31 cellular contexts compared by ENCODE assay signal in genomic region chr7:26694713-26695112, GRCh38.
"Had no signal": no experiment of that assay in that cellular context is flagged by ENCODE, and none has a peak within 500 bp of the region (broad histone marks: within the 10 kb centered on the region; RNA-seq: fewer than 3 reads in every experiment).

No MANE protein-coding gene starts in this region.

- H3K79me2 ChIP-seq: parathyroid adenoma had no signal

- ATAC-seq: naive thymus-derived CD8-positive, alpha-beta T cell; natural killer cell treated with Interleukin-12 subunit alpha and Interleukin-12 subunit beta and Interleukin-15 and Interleukin-18, amount 100 ng/mL, for 72 hours; psoas muscle; right cardiac atrium; sciatic nerve; stimulated activated memory B cell treated with anti-CD40 and anti-IgM and Interleukin-4, amounts not matched to agents 10 μg/mL and 1 μg/mL and 100 μg/mL, for 72 hours; stimulated activated naive CD8-positive, alpha-beta T cell treated with anti-CD3 and anti-CD28 coated beads, Interleukin-15, amount 100 ng/mL, for 72 hours; stimulated activated naive CD8-positive, alpha-beta T cell treated with anti-CD3 and anti-CD28 coated beads, Interleukin-15, Interleukin-2, amounts not matched to agents 100 U/mL and 50 U/mL, for 24 hours; upper lobe of right lung had no signal

- H3K27ac ChIP-seq: neural progenitor cell, ovary, parathyroid adenoma, psoas muscle, skin epidermis, spleen, suprapubic skin, testis, tibial artery, transverse colon, upper lobe of right lung, vagina had no signal

- H3K27me3 ChIP-seq: neural progenitor cell, ovary, spleen, suprapubic skin, testis, tibial artery, transverse colon, upper lobe of right lung, vagina had no signal

- H3K9ac ChIP-seq: neural progenitor cell, parathyroid adenoma had no signal

- H3K4me2 ChIP-seq: neural progenitor cell, smooth muscle cell had no signal

- H3K4me3 ChIP-seq: neural progenitor cell, ovary, psoas muscle, skin epidermis, smooth muscle cell, spleen, suprapubic skin, testis, tibial artery, transverse colon, upper lobe of right lung, vagina had no signal

- H3K36me3 ChIP-seq: neural progenitor cell, ovary, suprapubic skin, tibial artery, transverse colon, upper lobe of right lung, vagina had no signal

- H2AFZ ChIP-seq: neural progenitor cell, parathyroid adenoma had no signal

- FAIRE-seq: urothelium cell line had no signal

- H3K4me1 ChIP-seq: parathyroid adenoma, psoas muscle, suprapubic skin, testis, vagina had no signal

- DNase-seq: naive thymus-derived CD8-positive, alpha-beta T cell; nephron progenitor cell; occipital lobe; ovary; posterior cingulate gyrus; psoas muscle; right cardiac atrium; spleen; stimulated activated CD4-positive, alpha-beta T cell treated with anti-CD3 and anti-CD28 coated beads, Interleukin-12 subunit alpha, Interleukin-12 subunit beta, amount 100 ng/mL, for 4 hours; stimulated activated CD4-positive, alpha-beta T cell treated with anti-CD3 and anti-CD28 coated beads, Interleukin-1b, Interleukin-23, amount 100 ng/mL, for 48 hours; stimulated activated CD4-positive, alpha-beta T cell treated with anti-CD3 and anti-CD28 coated beads, Interleukin-4, amount 100 ng/mL, for 1 hour; stimulated activated CD4-positive, alpha-beta T cell treated with anti-CD3 and anti-CD28 coated beads, Interleukin-4, amount 100 ng/mL, for 4 hours; stimulated activated CD8-positive, alpha-beta memory T cell treated with anti-CD3 and anti-CD28 coated beads, Interleukin-4, amount 100 ng/mL, for 48 hours; stimulated activated naive CD4-positive, alpha-beta T cell; stimulated activated naive CD8-positive, alpha-beta T cell treated with anti-CD3 and anti-CD28 coated beads, Interleukin-15, amount 100 ng/mL, for 72 hours; stimulated activated naive CD8-positive, alpha-beta T cell treated with anti-CD3 and anti-CD28 coated beads, Interleukin-15, Interleukin-2, amounts not matched to agents 100 U/mL and 50 U/mL, for 24 hours; substantia nigra; testis; tibial artery; transverse colon; upper lobe of right lung had no signal

- H3K9me3 ChIP-seq: ovary, psoas muscle, spleen, suprapubic skin, testis, tibial artery, transverse colon, upper lobe of right lung, vagina had no signal
